ENCODE assay signal across 1 cellular context in the genomic region with DNA sequence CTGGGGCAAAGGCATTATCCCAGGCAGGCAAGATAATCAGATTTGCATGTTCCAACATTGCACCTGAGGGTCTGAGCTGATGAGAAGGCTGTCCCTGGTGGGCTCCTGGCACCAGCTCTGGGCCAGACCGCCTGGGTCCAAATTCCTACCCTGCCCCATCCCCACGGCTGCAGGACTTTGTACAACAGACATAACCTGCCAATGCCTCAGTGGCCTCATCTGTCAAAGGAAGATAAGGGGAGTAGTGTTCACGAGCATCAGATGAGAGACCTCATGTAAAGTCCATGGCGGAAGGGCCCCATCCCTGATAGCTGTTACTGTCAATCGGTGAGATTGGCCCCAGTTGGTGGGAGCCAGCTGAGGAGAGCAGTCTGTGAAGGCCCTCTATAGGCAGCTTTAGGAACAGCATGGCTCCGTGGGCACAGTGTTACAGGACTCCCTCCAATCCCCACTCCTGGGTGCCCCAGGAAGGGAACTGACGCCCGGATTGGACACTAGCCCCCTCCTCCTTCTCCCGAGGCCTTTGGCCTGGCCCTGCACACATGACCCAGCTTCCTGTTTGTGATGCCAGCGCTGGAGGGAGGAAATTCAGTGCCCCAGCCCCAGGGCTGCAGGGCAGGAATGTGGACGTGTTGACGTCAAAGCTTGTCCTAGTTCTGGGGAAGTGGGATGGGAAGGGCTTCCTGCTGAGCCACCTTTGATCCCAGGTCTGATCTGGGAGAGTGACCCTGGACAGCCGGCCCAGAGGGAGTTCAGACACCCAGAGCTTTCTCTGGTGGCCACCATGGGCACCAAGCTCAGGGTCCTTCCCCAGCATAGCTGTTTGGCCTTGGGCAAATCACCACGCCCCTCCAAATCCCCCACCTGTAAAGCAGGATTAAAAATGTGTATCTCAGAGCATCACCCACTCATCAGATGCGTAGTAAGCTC.
A peak's percentile ranks its signal among the peaks of the same experiment; 100 is the strongest.
TF ChIP-seq lines count a peak whose summit lies in the region.

No MANE protein-coding gene starts in this region.

TF ChIP-seq in HepG2, 621 proteins besides CTCF, POLR2A, EP300 and RAD21 (continued from another document and continues in another):
- TF ChIP-seq, protein P1, sequence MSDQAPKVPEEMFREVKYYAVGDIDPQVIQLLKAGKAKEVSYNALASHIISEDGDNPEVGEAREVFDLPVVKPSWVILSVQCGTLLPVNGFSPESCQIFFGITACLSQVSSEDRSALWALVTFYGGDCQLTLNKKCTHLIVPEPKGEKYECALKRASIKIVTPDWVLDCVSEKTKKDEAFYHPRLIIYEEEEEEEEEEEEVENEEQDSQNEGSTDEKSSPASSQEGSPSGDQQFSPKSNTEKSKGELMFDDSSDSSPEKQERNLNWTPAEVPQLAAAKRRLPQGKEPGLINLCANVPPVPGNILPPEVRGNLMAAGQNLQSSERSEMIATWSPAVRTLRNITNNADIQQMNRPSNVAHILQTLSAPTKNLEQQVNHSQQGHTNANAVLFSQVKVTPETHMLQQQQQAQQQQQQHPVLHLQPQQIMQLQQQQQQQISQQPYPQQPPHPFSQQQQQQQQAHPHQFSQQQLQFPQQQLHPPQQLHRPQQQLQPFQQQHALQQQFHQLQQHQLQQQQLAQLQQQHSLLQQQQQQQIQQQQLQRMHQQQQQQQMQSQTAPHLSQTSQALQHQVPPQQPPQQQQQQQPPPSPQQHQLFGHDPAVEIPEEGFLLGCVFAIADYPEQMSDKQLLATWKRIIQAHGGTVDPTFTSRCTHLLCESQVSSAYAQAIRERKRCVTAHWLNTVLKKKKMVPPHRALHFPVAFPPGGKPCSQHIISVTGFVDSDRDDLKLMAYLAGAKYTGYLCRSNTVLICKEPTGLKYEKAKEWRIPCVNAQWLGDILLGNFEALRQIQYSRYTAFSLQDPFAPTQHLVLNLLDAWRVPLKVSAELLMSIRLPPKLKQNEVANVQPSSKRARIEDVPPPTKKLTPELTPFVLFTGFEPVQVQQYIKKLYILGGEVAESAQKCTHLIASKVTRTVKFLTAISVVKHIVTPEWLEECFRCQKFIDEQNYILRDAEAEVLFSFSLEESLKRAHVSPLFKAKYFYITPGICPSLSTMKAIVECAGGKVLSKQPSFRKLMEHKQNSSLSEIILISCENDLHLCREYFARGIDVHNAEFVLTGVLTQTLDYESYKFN (CRISPR knock-in tag; conservative IDR thresholded peaks at IDR 0.05): peak; percentile 96
- peak; percentile 63; the same call in 1 of the 2 replicates for TF ChIP-seq ZNF232 (CRISPR knock-in tag; IDR thresholded peaks at IDR 0.05; ENCODE audit: borderline replicate concordance)
- TF ChIP-seq, protein P2, sequence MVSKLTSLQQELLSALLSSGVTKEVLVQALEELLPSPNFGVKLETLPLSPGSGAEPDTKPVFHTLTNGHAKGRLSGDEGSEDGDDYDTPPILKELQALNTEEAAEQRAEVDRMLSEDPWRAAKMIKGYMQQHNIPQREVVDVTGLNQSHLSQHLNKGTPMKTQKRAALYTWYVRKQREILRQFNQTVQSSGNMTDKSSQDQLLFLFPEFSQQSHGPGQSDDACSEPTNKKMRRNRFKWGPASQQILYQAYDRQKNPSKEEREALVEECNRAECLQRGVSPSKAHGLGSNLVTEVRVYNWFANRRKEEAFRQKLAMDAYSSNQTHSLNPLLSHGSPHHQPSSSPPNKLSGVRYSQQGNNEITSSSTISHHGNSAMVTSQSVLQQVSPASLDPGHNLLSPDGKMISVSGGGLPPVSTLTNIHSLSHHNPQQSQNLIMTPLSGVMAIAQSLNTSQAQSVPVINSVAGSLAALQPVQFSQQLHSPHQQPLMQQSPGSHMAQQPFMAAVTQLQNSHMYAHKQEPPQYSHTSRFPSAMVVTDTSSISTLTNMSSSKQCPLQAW (CRISPR knock-in tag; IDR thresholded peaks at IDR 0.05): peak; percentile 95
- no peak for TF ChIP-seq ZNF326 (CRISPR knock-in tag; IDR thresholded peaks at IDR 0.05; ENCODE audit: borderline replicate concordance)
- TF ChIP-seq ZNF33B (CRISPR knock-in tag; IDR thresholded peaks at IDR 0.05): no peak
- peak; percentile 83 for TF ChIP-seq ZSCAN31 (CRISPR knock-in tag; IDR thresholded peaks at IDR 0.05; ENCODE audit: low read depth)
- TF ChIP-seq SP4 (CRISPR knock-in tag; IDR thresholded peaks at IDR 0.05): peak; percentile 54; the same call in 1 of the 2 replicates
- TF ChIP-seq ZNF24 (IDR thresholded peaks at IDR 0.05): no peak
- 0 out of 2 replicates have a peak, but pooled peaks have one; percentile 52 for TF ChIP-seq JUN (CRISPR knock-in tag; IDR thresholded peaks at IDR 0.05)
- TF ChIP-seq ZSCAN25 (CRISPR knock-in tag; IDR thresholded peaks at IDR 0.05): peak; percentile 71
- TF ChIP-seq ZNF564 (CRISPR knock-in tag; IDR thresholded peaks at IDR 0.05): no peak
- TF ChIP-seq AGO2 (optimal IDR thresholded peaks at IDR 0.05; ENCODE audit: low read depth, low read length): no peak
- TF ChIP-seq, protein P3, sequence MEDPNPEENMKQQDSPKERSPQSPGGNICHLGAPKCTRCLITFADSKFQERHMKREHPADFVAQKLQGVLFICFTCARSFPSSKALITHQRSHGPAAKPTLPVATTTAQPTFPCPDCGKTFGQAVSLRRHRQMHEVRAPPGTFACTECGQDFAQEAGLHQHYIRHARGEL (CRISPR knock-in tag; IDR thresholded peaks at IDR 0.05): no peak
- TF ChIP-seq, protein P4, sequence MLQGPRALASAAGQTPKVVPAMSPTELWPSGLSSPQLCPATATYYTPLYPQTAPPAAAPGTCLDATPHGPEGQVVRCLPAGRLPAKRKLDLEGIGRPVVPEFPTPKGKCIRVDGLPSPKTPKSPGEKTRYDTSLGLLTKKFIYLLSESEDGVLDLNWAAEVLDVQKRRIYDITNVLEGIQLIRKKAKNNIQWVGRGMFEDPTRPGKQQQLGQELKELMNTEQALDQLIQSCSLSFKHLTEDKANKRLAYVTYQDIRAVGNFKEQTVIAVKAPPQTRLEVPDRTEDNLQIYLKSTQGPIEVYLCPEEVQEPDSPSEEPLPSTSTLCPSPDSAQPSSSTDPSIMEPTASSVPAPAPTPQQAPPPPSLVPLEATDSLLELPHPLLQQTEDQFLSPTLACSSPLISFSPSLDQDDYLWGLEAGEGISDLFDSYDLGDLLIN (CRISPR knock-in tag; IDR thresholded peaks at IDR 0.05; ENCODE audit: borderline replicate concordance): no peak
- no peak for TF ChIP-seq ZNF205 (CRISPR knock-in tag; IDR thresholded peaks at IDR 0.05)
- TF ChIP-seq ZKSCAN8 (CRISPR knock-in tag; IDR thresholded peaks at IDR 0.05; ENCODE audit: borderline replicate concordance): peak; percentile 62
- no peak for TF ChIP-seq ZNF547 (CRISPR knock-in tag; IDR thresholded peaks at IDR 0.05)
- TF ChIP-seq, protein P5, sequence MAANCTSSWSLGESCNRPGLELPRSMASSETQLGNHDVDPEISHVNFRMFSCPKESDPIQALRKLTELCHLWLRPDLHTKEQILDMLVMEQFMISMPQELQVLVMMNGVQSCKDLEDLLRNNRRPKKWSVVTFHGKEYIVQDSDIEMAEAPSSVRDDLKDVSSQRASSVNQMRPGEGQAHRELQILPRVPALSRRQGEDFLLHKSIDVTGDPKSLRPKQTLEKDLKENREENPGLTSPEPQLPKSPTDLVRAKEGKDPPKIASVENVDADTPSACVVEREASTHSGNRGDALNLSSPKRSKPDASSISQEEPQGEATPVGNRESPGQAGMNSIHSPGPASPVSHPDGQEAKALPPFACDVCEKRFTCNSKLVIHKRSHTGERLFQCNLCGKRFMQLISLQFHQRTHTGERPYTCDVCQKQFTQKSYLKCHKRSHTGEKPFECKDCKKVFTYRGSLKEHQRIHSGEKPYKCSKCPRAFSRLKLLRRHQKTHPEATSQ (CRISPR knock-in tag; IDR thresholded peaks at IDR 0.05; ENCODE audit: borderline replicate concordance): no peak
- peak; percentile 74; the same call in 1 of the 2 replicates for TF ChIP-seq SOX5 (CRISPR knock-in tag; IDR thresholded peaks at IDR 0.05; ENCODE audit: borderline replicate concordance)
- no peak for TF ChIP-seq ZKSCAN1 (IDR thresholded peaks at IDR 0.05; ENCODE audit: low read length)
- TF ChIP-seq SALL1 (CRISPR knock-in tag; IDR thresholded peaks at IDR 0.05): peak; percentile 94
- TF ChIP-seq TP53 (CRISPR knock-in tag; conservative IDR thresholded peaks at IDR 0.05): no peak
- TF ChIP-seq ZSCAN12 (CRISPR knock-in tag; IDR thresholded peaks at IDR 0.05): no peak
- peak; percentile 15; the same call in 1 of the 2 replicates for TF ChIP-seq CEBPG (CRISPR knock-in tag; IDR thresholded peaks at IDR 0.05)
- peak; percentile 51; the same call in 1 of the 2 replicates for TF ChIP-seq ELF4 (CRISPR knock-in tag; IDR thresholded peaks at IDR 0.05; ENCODE audit: borderline replicate concordance)
- no peak for TF ChIP-seq ZNF616 (CRISPR knock-in tag; IDR thresholded peaks at IDR 0.05; ENCODE audit: low read depth)
- TF ChIP-seq, protein P6, sequence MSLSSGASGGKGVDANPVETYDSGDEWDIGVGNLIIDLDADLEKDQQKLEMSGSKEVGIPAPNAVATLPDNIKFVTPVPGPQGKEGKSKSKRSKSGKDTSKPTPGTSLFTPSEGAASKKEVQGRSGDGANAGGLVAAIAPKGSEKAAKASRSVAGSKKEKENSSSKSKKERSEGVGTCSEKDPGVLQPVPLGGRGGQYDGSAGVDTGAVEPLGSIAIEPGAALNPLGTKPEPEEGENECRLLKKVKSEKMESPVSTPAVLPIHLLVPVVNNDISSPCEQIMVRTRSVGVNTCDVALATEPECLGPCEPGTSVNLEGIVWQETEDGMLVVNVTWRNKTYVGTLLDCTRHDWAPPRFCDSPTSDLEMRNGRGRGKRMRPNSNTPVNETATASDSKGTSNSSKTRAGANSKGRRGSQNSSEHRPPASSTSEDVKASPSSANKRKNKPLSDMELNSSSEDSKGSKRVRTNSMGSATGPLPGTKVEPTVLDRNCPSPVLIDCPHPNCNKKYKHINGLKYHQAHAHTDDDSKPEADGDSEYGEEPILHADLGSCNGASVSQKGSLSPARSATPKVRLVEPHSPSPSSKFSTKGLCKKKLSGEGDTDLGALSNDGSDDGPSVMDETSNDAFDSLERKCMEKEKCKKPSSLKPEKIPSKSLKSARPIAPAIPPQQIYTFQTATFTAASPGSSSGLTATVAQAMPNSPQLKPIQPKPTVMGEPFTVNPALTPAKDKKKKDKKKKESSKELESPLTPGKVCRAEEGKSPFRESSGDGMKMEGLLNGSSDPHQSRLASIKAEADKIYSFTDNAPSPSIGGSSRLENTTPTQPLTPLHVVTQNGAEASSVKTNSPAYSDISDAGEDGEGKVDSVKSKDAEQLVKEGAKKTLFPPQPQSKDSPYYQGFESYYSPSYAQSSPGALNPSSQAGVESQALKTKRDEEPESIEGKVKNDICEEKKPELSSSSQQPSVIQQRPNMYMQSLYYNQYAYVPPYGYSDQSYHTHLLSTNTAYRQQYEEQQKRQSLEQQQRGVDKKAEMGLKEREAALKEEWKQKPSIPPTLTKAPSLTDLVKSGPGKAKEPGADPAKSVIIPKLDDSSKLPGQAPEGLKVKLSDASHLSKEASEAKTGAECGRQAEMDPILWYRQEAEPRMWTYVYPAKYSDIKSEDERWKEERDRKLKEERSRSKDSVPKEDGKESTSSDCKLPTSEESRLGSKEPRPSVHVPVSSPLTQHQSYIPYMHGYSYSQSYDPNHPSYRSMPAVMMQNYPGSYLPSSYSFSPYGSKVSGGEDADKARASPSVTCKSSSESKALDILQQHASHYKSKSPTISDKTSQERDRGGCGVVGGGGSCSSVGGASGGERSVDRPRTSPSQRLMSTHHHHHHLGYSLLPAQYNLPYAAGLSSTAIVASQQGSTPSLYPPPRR (CRISPR knock-in tag; IDR thresholded peaks at IDR 0.05; ENCODE audit: borderline replicate concordance): peak; percentile 65; the same call in 1 of the 2 replicates
- no peak for TF ChIP-seq ZNF563 (CRISPR knock-in tag; IDR thresholded peaks at IDR 0.05)
- TF ChIP-seq, protein P7, sequence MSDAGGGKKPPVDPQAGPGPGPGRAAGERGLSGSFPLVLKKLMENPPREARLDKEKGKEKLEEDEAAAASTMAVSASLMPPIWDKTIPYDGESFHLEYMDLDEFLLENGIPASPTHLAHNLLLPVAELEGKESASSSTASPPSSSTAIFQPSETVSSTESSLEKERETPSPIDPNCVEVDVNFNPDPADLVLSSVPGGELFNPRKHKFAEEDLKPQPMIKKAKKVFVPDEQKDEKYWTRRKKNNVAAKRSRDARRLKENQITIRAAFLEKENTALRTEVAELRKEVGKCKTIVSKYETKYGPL (CRISPR knock-in tag; IDR thresholded peaks at IDR 0.05): no peak
- TF ChIP-seq, protein P8, sequence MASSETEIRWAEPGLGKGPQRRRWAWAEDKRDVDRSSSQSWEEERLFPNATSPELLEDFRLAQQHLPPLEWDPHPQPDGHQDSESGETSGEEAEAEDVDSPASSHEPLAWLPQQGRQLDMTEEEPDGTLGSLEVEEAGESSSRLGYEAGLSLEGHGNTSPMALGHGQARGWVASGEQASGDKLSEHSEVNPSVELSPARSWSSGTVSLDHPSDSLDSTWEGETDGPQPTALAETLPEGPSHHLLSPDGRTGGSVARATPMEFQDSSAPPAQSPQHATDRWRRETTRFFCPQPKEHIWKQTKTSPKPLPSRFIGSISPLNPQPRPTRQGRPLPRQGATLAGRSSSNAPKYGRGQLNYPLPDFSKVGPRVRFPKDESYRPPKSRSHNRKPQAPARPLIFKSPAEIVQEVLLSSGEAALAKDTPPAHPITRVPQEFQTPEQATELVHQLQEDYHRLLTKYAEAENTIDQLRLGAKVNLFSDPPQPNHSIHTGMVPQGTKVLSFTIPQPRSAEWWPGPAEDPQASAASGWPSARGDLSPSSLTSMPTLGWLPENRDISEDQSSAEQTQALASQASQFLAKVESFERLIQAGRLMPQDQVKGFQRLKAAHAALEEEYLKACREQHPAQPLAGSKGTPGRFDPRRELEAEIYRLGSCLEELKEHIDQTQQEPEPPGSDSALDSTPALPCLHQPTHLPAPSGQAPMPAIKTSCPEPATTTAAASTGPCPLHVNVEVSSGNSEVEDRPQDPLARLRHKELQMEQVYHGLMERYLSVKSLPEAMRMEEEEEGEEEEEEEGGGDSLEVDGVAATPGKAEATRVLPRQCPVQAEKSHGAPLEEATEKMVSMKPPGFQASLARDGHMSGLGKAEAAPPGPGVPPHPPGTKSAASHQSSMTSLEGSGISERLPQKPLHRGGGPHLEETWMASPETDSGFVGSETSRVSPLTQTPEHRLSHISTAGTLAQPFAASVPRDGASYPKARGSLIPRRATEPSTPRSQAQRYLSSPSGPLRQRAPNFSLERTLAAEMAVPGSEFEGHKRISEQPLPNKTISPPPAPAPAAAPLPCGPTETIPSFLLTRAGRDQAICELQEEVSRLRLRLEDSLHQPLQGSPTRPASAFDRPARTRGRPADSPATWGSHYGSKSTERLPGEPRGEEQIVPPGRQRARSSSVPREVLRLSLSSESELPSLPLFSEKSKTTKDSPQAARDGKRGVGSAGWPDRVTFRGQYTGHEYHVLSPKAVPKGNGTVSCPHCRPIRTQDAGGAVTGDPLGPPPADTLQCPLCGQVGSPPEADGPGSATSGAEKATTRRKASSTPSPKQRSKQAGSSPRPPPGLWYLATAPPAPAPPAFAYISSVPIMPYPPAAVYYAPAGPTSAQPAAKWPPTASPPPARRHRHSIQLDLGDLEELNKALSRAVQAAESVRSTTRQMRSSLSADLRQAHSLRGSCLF (CRISPR knock-in tag; IDR thresholded peaks at IDR 0.05; ENCODE audit: borderline replicate concordance): no peak
- TF ChIP-seq, protein P9, sequence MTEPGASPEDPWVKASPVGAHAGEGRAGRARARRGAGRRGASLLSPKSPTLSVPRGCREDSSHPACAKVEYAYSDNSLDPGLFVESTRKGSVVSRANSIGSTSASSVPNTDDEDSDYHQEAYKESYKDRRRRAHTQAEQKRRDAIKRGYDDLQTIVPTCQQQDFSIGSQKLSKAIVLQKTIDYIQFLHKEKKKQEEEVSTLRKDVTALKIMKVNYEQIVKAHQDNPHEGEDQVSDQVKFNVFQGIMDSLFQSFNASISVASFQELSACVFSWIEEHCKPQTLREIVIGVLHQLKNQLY (CRISPR knock-in tag; IDR thresholded peaks at IDR 0.05): peak; percentile 69; the same call in 1 of the 2 replicates
- TF ChIP-seq SOX13 (IDR thresholded peaks at IDR 0.05): no peak
- peak in 1 of 2 experiments; percentile 52; a peak in 1 of 4 replicates for TF ChIP-seq SOX13 (CRISPR knock-in tag; conservative IDR thresholded peaks at IDR 0.05 in 1 of 2, IDR thresholded peaks at IDR 0.05 in 1 of 2)
- TF ChIP-seq SCMH1 (CRISPR knock-in tag; IDR thresholded peaks at IDR 0.05; ENCODE audit: borderline replicate concordance): no peak
- no peak; the same call in 1 of the 2 replicates for TF ChIP-seq ZNF556 (CRISPR knock-in tag; IDR thresholded peaks at IDR 0.05; ENCODE audit: borderline replicate concordance)
- peak; percentile 56; the same call in 1 of the 2 replicates for TF ChIP-seq ZNF264 (CRISPR knock-in tag; IDR thresholded peaks at IDR 0.05)
